In the genomic region with DNA sequence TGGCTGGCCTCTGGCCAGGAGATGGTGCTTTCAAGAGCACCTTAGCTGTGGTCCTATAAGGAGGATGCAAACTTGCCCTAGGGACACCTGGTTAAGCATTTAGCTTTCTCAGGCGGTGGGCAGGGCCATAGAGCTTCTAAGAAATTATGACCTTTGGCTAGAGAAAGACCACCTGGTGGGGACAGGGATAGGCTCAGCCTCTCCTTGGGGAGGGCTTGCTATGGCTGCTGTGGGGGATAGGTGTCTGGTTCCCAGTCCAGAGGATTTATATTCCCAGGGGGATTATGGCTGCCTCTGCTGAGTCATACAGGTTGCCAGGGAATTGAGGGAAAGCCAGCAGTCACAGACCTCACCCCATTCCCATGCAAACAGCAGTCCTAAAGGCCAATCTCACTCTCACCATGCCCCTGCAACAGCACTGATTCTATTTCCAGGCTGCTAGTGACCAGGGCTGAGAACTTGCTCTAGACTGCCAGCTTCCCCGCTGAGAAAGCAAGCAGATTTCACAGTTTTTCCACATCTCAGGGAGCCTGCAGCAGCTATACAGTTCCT, we compare ENCODE assay signal across 1 cellular context.
A peak's percentile ranks its signal among the peaks of the same experiment; 100 is the strongest.
TF ChIP-seq lines count a peak whose summit lies in the region.

No MANE protein-coding gene starts in this region.

TF ChIP-seq in H1, 55 proteins besides CTCF, POLR2A, EP300 and RAD21:
- TF ChIP-seq ZNF274 (IDR thresholded peaks at IDR 0.05; ENCODE audit: borderline replicate concordance, extremely low read depth, low read length) = no peak
- TF ChIP-seq YY1 (IDR thresholded peaks at IDR 0.05; ENCODE audit: low read depth, low read length) = peak; percentile 53; the same call in 1 of the 2 replicates
